Comparison of ENCODE assay signal across 21 cellular contexts in the genomic region with DNA sequence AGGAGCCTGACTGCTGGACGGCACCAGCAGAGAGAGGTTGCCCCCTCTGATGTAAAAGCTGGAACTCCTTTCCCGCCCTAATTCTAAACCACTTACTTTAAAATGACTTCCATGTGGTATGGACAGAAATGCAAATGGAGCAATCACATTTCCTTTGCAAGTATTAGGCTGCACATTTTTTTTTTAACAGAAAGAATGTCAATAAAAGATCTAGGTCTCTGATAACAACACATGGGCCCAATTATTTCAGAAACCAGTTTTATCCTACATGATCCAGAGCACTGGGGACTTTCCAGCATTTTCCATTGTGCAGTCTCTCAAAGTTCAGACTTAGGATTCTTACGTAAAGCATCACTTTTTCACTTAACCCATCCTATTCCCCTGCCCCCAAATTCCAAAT.
DNase-seq lines count a peak whose midpoint lies in the region; ATAC-seq and TF ChIP-seq lines count a peak whose summit lies in the region.
"Had no signal": no experiment of that assay in that cellular context is flagged by ENCODE, and none has a peak within 500 bp of the region (broad histone marks: within the 10 kb centered on the region; RNA-seq: fewer than 3 reads in every experiment).

No MANE protein-coding gene starts in this region.

- TF ChIP-seq CTCF in AG09309 (IDR thresholded peaks at IDR 0.05; ENCODE audit: control insufficient read depth, insufficient read depth, low read depth, low read length, missing control alignments) (no peak), HFF-Myc (IDR thresholded peaks at IDR 0.05; ENCODE audit: low read depth, low read length, missing control alignments) (no peak), choroid plexus epithelial cell (conservative IDR thresholded peaks at IDR 0.05; ENCODE audit: low read depth, low read length) (no peak)

- H3K4me3 ChIP-seq in AG09309 (ENCODE audit: control insufficient read depth, low read depth, low read length) (no peak overlapping the region), HFF-Myc (replicated peaks; ENCODE audit: low read depth, low read length) (no peak overlapping the region), choroid plexus epithelial cell (ENCODE audit: low read depth, low read length) (no peak overlapping the region)
- H3K4me3 ChIP-seq: coronary artery, pancreas, testis had no signal

- peak; percentile 86 for DNase-seq in AG09309 (ENCODE audit: low read depth)
- peak; percentile 88 for DNase-seq in HFF-Myc (ENCODE audit: extremely low read depth, low read depth)
- peak; percentile 83 for DNase-seq in choroid plexus epithelial cell (ENCODE audit: low read depth)
- DNase-seq in iris pigment epithelial cell (ENCODE audit: low read depth) = peak; percentile 92
- no peak for DNase-seq in SW480 (ENCODE audit: low spot score)
- no peak for DNase-seq in NCI-H1930 (lab: John Stamatoyannopoulos, UW)
- no peak for DNase-seq in mesenteric fat pad (ENCODE audit: low spot score)
- DNase-seq: activated CD4-positive, alpha-beta T cell treated with anti-CD3 and anti-CD28 coated beads, Interleukin-2, amount 10 ng/mL, durations not matched to agents 24 days and 14 days; activated naive CD8-positive, alpha-beta T cell treated with anti-CD3 and anti-CD28 coated beads for 36 hours; CD8-positive, alpha-beta memory T cell; DMS79 treated with DMSO at 0.1 percent for 48 hours; left cardiac atrium; natural killer cell; NCI-H1436; NCI-H748 treated with DMSO at 0.1 percent for 48 hours; pancreas; testis had no signal

- ATAC-seq in GM21529 (IDR thresholded peaks at IDR 0.05; ENCODE audit: unreplicated experiment) = no peak
- ATAC-seq: left cardiac atrium, natural killer cell, Right ventricle myocardium inferior, sciatic nerve had no signal

Comparison
In these comparisons a context has a peak if more than half of its experiments do, and no peak if none do; other contexts are left out.
1. DNase-seq: peak in AG09309 (single experiment), HFF-Myc (single experiment), choroid plexus epithelial cell (single experiment) and iris pigment epithelial cell (single experiment); none in SW480 (single experiment), NCI-H1930 (0 of 2) and mesenteric fat pad (single experiment).